In genomic region chr14:64636208-64636979, GRCh38 we compare ENCODE assay signal across 8 cellular contexts.
A peak's percentile ranks its signal among the peaks of the same experiment; 100 is the strongest.
DNase-seq lines count a peak whose midpoint lies in the region; ATAC-seq and TF ChIP-seq lines count a peak whose summit lies in the region.

No MANE protein-coding gene starts in this region.

- POLR2A ChIA-PET in activated CD8-positive, alpha-beta T cell treated with anti-CD3 and anti-CD28 coated beads, Interleukin-2, amount 10 ng/mL, durations not matched to agents 7 days and 5 days (lab: Charles Lee) = interaction anchor here (0.6 to 1.1 kb wide), 2 partner anchors 41 to 291 kb away, joined by 3 to 5 read pairs; no protein-coding TSS in a partner anchor

- no peaks in the 10 kb centered on the region for H3K27me3 ChIP-seq in mesenchymal stem cell (ENCODE audit: control insufficient read depth in 1 of 2, insufficient read depth in 1 of 2, low read length in 2 of 2)

- WGBS in mesenchymal stem cell = 38% methylated on average over 17 of the region's 19 CpGs

- no peaks in the 10 kb centered on the region for H3K36me3 ChIP-seq in mesenchymal stem cell (ENCODE audit: control insufficient read depth in 1 of 2, insufficient read depth in 2 of 2, low read depth in 1 of 2, low read length in 2 of 2)

- peak overlapping the region in 1 of 2 experiments; percentile 60 for H3K4ac ChIP-seq in mesenchymal stem cell (ENCODE audit: low read depth in 1 of 2, low read length in 2 of 2)

- H3K23ac ChIP-seq in mesenchymal stem cell (ENCODE audit: low read length in 2 of 2) = no peak overlapping the region

- DNase-seq in GM12865 (ENCODE audit: low read depth) (peak; percentile 70), NCI-H82 treated with DMSO at 0.1 percent for 48 hours (lab: John Stamatoyannopoulos, UW; ENCODE audit: unreplicated experiment) (peak; percentile 53), mesenchymal stem cell (peak; percentile 73)
- peak; percentile 79 for DNase-seq in activated CD8-positive, alpha-beta T cell treated with anti-CD3 and anti-CD28 coated beads, Interleukin-2, amount 10 ng/mL, durations not matched to agents 7 days and 5 days
- DNase-seq in effector memory CD8-positive, alpha-beta T cell = peak; percentile 60 to 70 (median 69)
- DNase-seq in stimulated activated CD8-positive, alpha-beta memory T cell treated with anti-CD3 and anti-CD28 coated beads, Interleukin-15, amount 100 ng/mL, for 4 hours (ENCODE audit: low read depth in 2 of 2) = peak; percentile 26 to 38

- H2AFZ ChIP-seq in mesenchymal stem cell (ENCODE audit: low read depth, low read length) = peak overlapping the region; percentile 6

- peaks cover 15% of the 10 kb centered on the region for H3K4me1 ChIP-seq in mesenchymal stem cell (ENCODE audit: control insufficient read depth, insufficient read depth, low read depth, low read length)

- H3K27ac ChIP-seq in mesenchymal stem cell (ENCODE audit: low read length, poor library complexity, severe bottlenecking) = no peak overlapping the region

- H3K27me3 Mint-ChIP-seq in activated CD8-positive, alpha-beta T cell treated with anti-CD3 and anti-CD28 coated beads, Interleukin-2, amount 10 ng/mL, durations not matched to agents 7 days and 5 days (ENCODE audit: low read depth) = peaks cover 16% of the 10 kb centered on the region
- H3K27me3 Mint-ChIP-seq in effector memory CD8-positive, alpha-beta T cell = peaks cover 0 to 12% of the 10 kb centered on the region in 2 donors

- no peak overlapping the region for H3K4me3 ChIP-seq in GM12865 (ENCODE audit: low read depth, low read length)
- H3K4me3 ChIP-seq in mesenchymal stem cell (ENCODE audit: insufficient read depth in 1 of 2, low read depth in 1 of 2, low read length in 2 of 2) = no peak overlapping the region

- H3K4me2 ChIP-seq in mesenchymal stem cell (ENCODE audit: low read length, poor library complexity, severe bottlenecking) = no peak overlapping the region

- peak overlapping the region; percentile 18 to 87 for H2BK12ac ChIP-seq in mesenchymal stem cell (ENCODE audit: low read length in 2 of 2)

- CTCF ChIA-PET in activated CD8-positive, alpha-beta T cell treated with anti-CD3 and anti-CD28 coated beads, Interleukin-2, amount 10 ng/mL, durations not matched to agents 7 days and 5 days (lab: Charles Lee) = interaction anchor here (0.7 to 3.7 kb wide), 42 partner anchors 8 to 299 kb away, joined by 3 to 48 read pairs (median 5); partner anchors contain the start of genes HSPA2 and SPTB

- H3K36me3 Mint-ChIP-seq in activated CD8-positive, alpha-beta T cell treated with anti-CD3 and anti-CD28 coated beads, Interleukin-2, amount 10 ng/mL, durations not matched to agents 7 days and 5 days (ENCODE audit: low read depth) = no peaks in the 10 kb centered on the region
- H3K36me3 Mint-ChIP-seq in effector memory CD8-positive, alpha-beta T cell (ENCODE audit: insufficient read depth) = no peaks in the 10 kb centered on the region

- no peak overlapping the region for H2BK5ac ChIP-seq in mesenchymal stem cell (ENCODE audit: low read depth, low read length, poor library complexity, severe bottlenecking)

- no peaks in the 10 kb centered on the region for H3K9me3 ChIP-seq in mesenchymal stem cell (ENCODE audit: control insufficient read depth, low read length)

- peak overlapping the region; percentile 3 for H4K91ac ChIP-seq in mesenchymal stem cell (ENCODE audit: low read length)

- no peak overlapping the region for H3K4me3 Mint-ChIP-seq in activated CD8-positive, alpha-beta T cell treated with anti-CD3 and anti-CD28 coated beads, Interleukin-2, amount 10 ng/mL, durations not matched to agents 7 days and 5 days
- no peak overlapping the region for H3K4me3 Mint-ChIP-seq in effector memory CD8-positive, alpha-beta T cell

- H2BK120ac ChIP-seq in mesenchymal stem cell (ENCODE audit: low read depth, low read length) = no peak overlapping the region

- peaks cover 10% of the 10 kb centered on the region for H3K4me1 Mint-ChIP-seq in activated CD8-positive, alpha-beta T cell treated with anti-CD3 and anti-CD28 coated beads, Interleukin-2, amount 10 ng/mL, durations not matched to agents 7 days and 5 days (ENCODE audit: low read depth)
- H3K4me1 Mint-ChIP-seq in effector memory CD8-positive, alpha-beta T cell (ENCODE audit: low read depth in 2 of 2) = peaks cover 0 to 2% of the 10 kb centered on the region in 2 donors

- peak; percentile 82 for TF ChIP-seq CTCF in GM12865 (IDR thresholded peaks at IDR 0.05; ENCODE audit: insufficient read depth, low read depth, low read length, missing control alignments)

- no peak overlapping the region for H2BK15ac ChIP-seq in mesenchymal stem cell (ENCODE audit: low read depth, poor library complexity, severe bottlenecking)

- H3K79me1 ChIP-seq in mesenchymal stem cell (replicated peaks; ENCODE audit: low read length, poor library complexity, severe bottlenecking) = no peaks in the 10 kb centered on the region

- H2AK5ac ChIP-seq in mesenchymal stem cell (ENCODE audit: low read length, severe bottlenecking) = peak overlapping the region; percentile 10

- H4K8ac ChIP-seq in mesenchymal stem cell (ENCODE audit: low read length) = peak overlapping the region; percentile 47

- H3K9ac ChIP-seq in mesenchymal stem cell (ENCODE audit: low read length) = no peak overlapping the region

- H3K9me3 Mint-ChIP-seq in activated CD8-positive, alpha-beta T cell treated with anti-CD3 and anti-CD28 coated beads, Interleukin-2, amount 10 ng/mL, durations not matched to agents 7 days and 5 days (ENCODE audit: insufficient read depth) = no peaks in the 10 kb centered on the region
- no peaks in the 10 kb centered on the region for H3K9me3 Mint-ChIP-seq in effector memory CD8-positive, alpha-beta T cell

- no peak overlapping the region for H3K14ac ChIP-seq in mesenchymal stem cell (ENCODE audit: low read length in 2 of 2)

- H3K18ac ChIP-seq in mesenchymal stem cell (ENCODE audit: low read depth in 1 of 2, low read length in 2 of 2) = peak overlapping the region; percentile 1 to 44

- no peak overlapping the region for H3K27ac Mint-ChIP-seq in activated CD8-positive, alpha-beta T cell treated with anti-CD3 and anti-CD28 coated beads, Interleukin-2, amount 10 ng/mL, durations not matched to agents 7 days and 5 days
- no peak overlapping the region for H3K27ac Mint-ChIP-seq in effector memory CD8-positive, alpha-beta T cell

- peak; percentile 81 for ATAC-seq in HG03354 (IDR thresholded peaks at IDR 0.05; ENCODE audit: poor library complexity, severe bottlenecking, unreplicated experiment)
- peak; percentile 93 for ATAC-seq in activated CD8-positive, alpha-beta T cell treated with anti-CD3 and anti-CD28 coated beads, Interleukin-2, amount 10 ng/mL, durations not matched to agents 7 days and 5 days
- ATAC-seq in effector memory CD8-positive, alpha-beta T cell (replicated peaks) = peak; percentile 97
- no peak for ATAC-seq in GM21526 (IDR thresholded peaks at IDR 0.05; ENCODE audit: low FRiP score, unreplicated experiment)
